In genomic region chr19:51127032-51127431, GRCh38 we compare ENCODE assay signal across 20 cellular contexts. TPM values are rescaled to one million over a fixed set of nuclear protein-coding genes. Genes with fewer than 3 reads are reported as not detected.
DNase-seq lines count a peak whose midpoint lies in the region; ATAC-seq and TF ChIP-seq lines count a peak whose summit lies in the region.
"Had no signal": no experiment of that assay in that cellular context is flagged by ENCODE, and none has a peak within 500 bp of the region (broad histone marks: within the 10 kb centered on the region; RNA-seq: fewer than 3 reads in every experiment).

No MANE protein-coding gene starts in this region.

- ATAC-seq in right lobe of liver (no peak), sciatic nerve (no peak)
- ATAC-seq: foreskin keratinocyte had no signal

- H3K4me3 ChIP-seq in DOHH2 (ENCODE audit: low read length): peak overlapping the region; percentile 29
- H3K4me3 ChIP-seq in right lobe of liver: peak overlapping the region in 2 of 3 donors; percentile 18 to 33
- H3K4me3 ChIP-seq: thyroid gland had no signal

- 42% methylated on average over 2 of the region's 6 CpGs for WGBS in right lobe of liver (ENCODE audit: insufficient coverage, low coverage, low lambda C conversion rate, missing lambda C conversion rate)

- peak overlapping the region; percentile 10 for H3K27ac Mint-ChIP-seq in activated CD4-positive, alpha-beta memory T cell treated with anti-CD3 and anti-CD28 coated beads, Interleukin-2, amount 10 ng/mL, durations not matched to agents 7 days and 5 days
- no peak overlapping the region for H3K27ac Mint-ChIP-seq in activated CD4-positive, alpha-beta memory T cell treated with anti-CD3 and anti-CD28 coated beads for 36 hours

- CTCF ChIA-PET in activated CD4-positive, alpha-beta memory T cell treated with anti-CD3 and anti-CD28 coated beads, Interleukin-2, amount 10 ng/mL, durations not matched to agents 7 days and 5 days (lab: Charles Lee): no interaction called here
- CTCF ChIA-PET in activated CD4-positive, alpha-beta memory T cell treated with anti-CD3 and anti-CD28 coated beads for 36 hours (lab: Charles Lee): interaction anchor here (0.7 to 1.1 kb wide), 3 partner anchors 8 to 30 kb away, joined by 3 to 4 read pairs (median 3); no protein-coding TSS in a partner anchor

- H3K4me1 Mint-ChIP-seq in activated CD4-positive, alpha-beta memory T cell treated with anti-CD3 and anti-CD28 coated beads, Interleukin-2, amount 10 ng/mL, durations not matched to agents 7 days and 5 days: peaks cover 82% of the 10 kb centered on the region
- peaks cover 73% of the 10 kb centered on the region for H3K4me1 Mint-ChIP-seq in activated CD4-positive, alpha-beta memory T cell treated with anti-CD3 and anti-CD28 coated beads for 36 hours (ENCODE audit: low read depth)

- peak overlapping the region; percentile 81 for H3K4me2 ChIP-seq in DOHH2 (ENCODE audit: low read length)

- H3K9me3 ChIP-seq in DOHH2 (ENCODE audit: control insufficient read depth, insufficient read depth, low read length) (no peaks in the 10 kb centered on the region), right lobe of liver (no peaks in the 10 kb centered on the region)
- H3K9me3 ChIP-seq: pancreas, thyroid gland had no signal

- H3F3A ChIP-seq in DOHH2 (ENCODE audit: control insufficient read depth, insufficient read depth): peaks cover 25% of the 10 kb centered on the region

- POLR2A ChIA-PET in activated CD4-positive, alpha-beta memory T cell treated with anti-CD3 and anti-CD28 coated beads, Interleukin-2, amount 10 ng/mL, durations not matched to agents 7 days and 5 days (lab: Charles Lee): no interaction called here
- POLR2A ChIA-PET in activated CD4-positive, alpha-beta memory T cell treated with anti-CD3 and anti-CD28 coated beads for 36 hours (lab: Charles Lee): interaction anchor here (2.0 kb wide), 1 partner anchor 13 kb away, joined by 6 read pairs; no protein-coding TSS in a partner anchor

- H3K4me1 ChIP-seq in DOHH2 (ENCODE audit: control insufficient read depth, low read length): peaks cover 82% of the 10 kb centered on the region
- no peaks in the 10 kb centered on the region for H3K4me1 ChIP-seq in right lobe of liver
- H3K4me1 ChIP-seq: foreskin keratinocyte, pancreas had no signal

- DNase-seq in activated CD4-positive, alpha-beta memory T cell treated with anti-CD3 and anti-CD28 coated beads, Interleukin-2, amount 10 ng/mL, durations not matched to agents 7 days and 5 days: no peak
- no peak for DNase-seq in activated CD4-positive, alpha-beta memory T cell treated with anti-CD3 and anti-CD28 coated beads for 36 hours
- DNase-seq in right lobe of liver: peak in 1 of 3 donors; percentile 44
- peak; percentile 48 for DNase-seq in sciatic nerve (ENCODE audit: low spot score)
- no peak for DNase-seq in NCI-H1105 (lab: John Stamatoyannopoulos, UW)
- no peak for DNase-seq in amygdala (lab: John Stamatoyannopoulos, UW)
- no peak for DNase-seq in NCI-H510A (lab: John Stamatoyannopoulos, UW)
- DNase-seq: activated naive CD4-positive, alpha-beta T cell treated with Interleukin-2 at 50 U/mL for 16 hours; dermis blood vessel endothelial cell; DND-41; foreskin keratinocyte; GOT3; NCI-H1436; NCI-H2227 treated with DMSO at 0.1 percent for 48 hours; T-helper 9 cell; thyroid gland had no signal

- H4K20me1 ChIP-seq in DOHH2 (ENCODE audit: control insufficient read depth, insufficient read depth, low read depth, low read length): no peaks in the 10 kb centered on the region

- no peaks in the 10 kb centered on the region for H3K27me3 ChIP-seq in DOHH2 (ENCODE audit: control insufficient read depth, low read length)
- H3K27me3 ChIP-seq in right lobe of liver: no peaks in the 10 kb centered on the region
- H3K27me3 ChIP-seq: pancreas, thyroid gland had no signal

- no peaks in the 10 kb centered on the region for H3K36me3 ChIP-seq in DOHH2 (ENCODE audit: control insufficient read depth, low read length)
- no peaks in the 10 kb centered on the region for H3K36me3 ChIP-seq in right lobe of liver
- H3K36me3 ChIP-seq: pancreas, thyroid gland had no signal

- H3K27ac ChIP-seq in DOHH2 (ENCODE audit: low read depth, low read length) (peak overlapping the region; percentile 88), right lobe of liver (peak overlapping the region in 2 of 3 donors; percentile 36 to 81)
- H3K27ac ChIP-seq: epithelial cell of prostate, foreskin keratinocyte, pancreas, thyroid gland had no signal

- peaks cover 13% of the 10 kb centered on the region for H3K27me3 Mint-ChIP-seq in activated CD4-positive, alpha-beta memory T cell treated with anti-CD3 and anti-CD28 coated beads, Interleukin-2, amount 10 ng/mL, durations not matched to agents 7 days and 5 days
- H3K27me3 Mint-ChIP-seq in activated CD4-positive, alpha-beta memory T cell treated with anti-CD3 and anti-CD28 coated beads for 36 hours: no peaks in the 10 kb centered on the region

- no peaks in the 10 kb centered on the region for H3K79me2 ChIP-seq in DOHH2 (ENCODE audit: control insufficient read depth, low read length)

- H3K9me3 Mint-ChIP-seq in activated CD4-positive, alpha-beta memory T cell treated with anti-CD3 and anti-CD28 coated beads, Interleukin-2, amount 10 ng/mL, durations not matched to agents 7 days and 5 days: no peaks in the 10 kb centered on the region
- H3K9me3 Mint-ChIP-seq in activated CD4-positive, alpha-beta memory T cell treated with anti-CD3 and anti-CD28 coated beads for 36 hours: no peaks in the 10 kb centered on the region

- H3K4me3 Mint-ChIP-seq in activated CD4-positive, alpha-beta memory T cell treated with anti-CD3 and anti-CD28 coated beads, Interleukin-2, amount 10 ng/mL, durations not matched to agents 7 days and 5 days: no peak overlapping the region
- H3K4me3 Mint-ChIP-seq in activated CD4-positive, alpha-beta memory T cell treated with anti-CD3 and anti-CD28 coated beads for 36 hours: no peak overlapping the region

- TF ChIP-seq CTCF in DOHH2 (IDR thresholded peaks at IDR 0.05; ENCODE audit: low read depth, low read length, poor library complexity, severe bottlenecking): no peak
- TF ChIP-seq CTCF in right lobe of liver (IDR thresholded peaks at IDR 0.05): no peak

- intact Hi-C loops in activated CD4-positive, alpha-beta memory T cell treated with anti-CD3 and anti-CD28 coated beads for 36 hours (cut with micrococcal nuclease): no loop called here
- intact Hi-C loops in right lobe of liver (cut with DNase I): no loop called here
- intact Hi-C loops in sciatic nerve (cut with DNase I): no loop called here

- no peaks in the 10 kb centered on the region for H3K9me2 ChIP-seq in DOHH2 (replicated peaks; ENCODE audit: control insufficient read depth, low read length)

- TF ChIP-seq POLR2A in right lobe of liver (IDR thresholded peaks at IDR 0.05): no peak

- peaks cover under 1% of the 10 kb centered on the region for H3K36me3 Mint-ChIP-seq in activated CD4-positive, alpha-beta memory T cell treated with anti-CD3 and anti-CD28 coated beads, Interleukin-2, amount 10 ng/mL, durations not matched to agents 7 days and 5 days (ENCODE audit: low read depth)
- no peaks in the 10 kb centered on the region for H3K36me3 Mint-ChIP-seq in activated CD4-positive, alpha-beta memory T cell treated with anti-CD3 and anti-CD28 coated beads for 36 hours

RNA-seq across cellular contexts. Expression of gene SIGLEC9, which starts 2.3 kb away (rescaled TPM):
- 1 to 10 TPM; 1.1 to 1.7 TPM for total RNA-seq in activated CD4-positive, alpha-beta memory T cell treated with anti-CD3 and anti-CD28 coated beads, Interleukin-2, amount 10 ng/mL, durations not matched to agents 7 days and 5 days
- 1 to 10 TPM; 1.3 to 1.4 TPM for total RNA-seq in activated CD4-positive, alpha-beta memory T cell treated with anti-CD3 and anti-CD28 coated beads for 36 hours
- 1 to 10 TPM; 3.8 to 7.9 (median 4.1) TPM for total RNA-seq in right lobe of liver
- 5.3 TPM for total RNA-seq in sciatic nerve
- total RNA-seq: A172, dermis blood vessel endothelial cell, foreskin keratinocyte had no signal

RNA-seq across cellular contexts. Expression of gene SIGLEC7, which starts 15.1 kb away (rescaled TPM):
- total RNA-seq in activated CD4-positive, alpha-beta memory T cell treated with anti-CD3 and anti-CD28 coated beads, Interleukin-2, amount 10 ng/mL, durations not matched to agents 7 days and 5 days: not detected
- total RNA-seq in activated CD4-positive, alpha-beta memory T cell treated with anti-CD3 and anti-CD28 coated beads for 36 hours: not detected
- 1 to 10 TPM; 2.4 to 7.3 (median 3.9) TPM for total RNA-seq in right lobe of liver
- total RNA-seq in sciatic nerve: 2.0 TPM
- total RNA-seq: A172, dermis blood vessel endothelial cell, foreskin keratinocyte had no signal

RNA-seq across cellular contexts. Expression of gene CTU1, which starts 18.8 kb away (rescaled TPM):
- 1 to 10 TPM; 9.0 to 9.4 TPM for total RNA-seq in activated CD4-positive, alpha-beta memory T cell treated with anti-CD3 and anti-CD28 coated beads, Interleukin-2, amount 10 ng/mL, durations not matched to agents 7 days and 5 days
- total RNA-seq in activated CD4-positive, alpha-beta memory T cell treated with anti-CD3 and anti-CD28 coated beads for 36 hours: 1 to 10 TPM; 8.8 to 9.8 TPM
- total RNA-seq in right lobe of liver: 1 to 10 TPM; 3.3 to 6.4 (median 3.9) TPM
- 6.1 TPM for total RNA-seq in sciatic nerve

RNA-seq across cellular contexts. Expression of gene KLK14, which starts 44.3 kb away (rescaled TPM):
- under 1 TPM in 1 of 2 experiments, not detected in 1; 0.20 TPM for total RNA-seq in activated CD4-positive, alpha-beta memory T cell treated with anti-CD3 and anti-CD28 coated beads, Interleukin-2, amount 10 ng/mL, durations not matched to agents 7 days and 5 days
- total RNA-seq in activated CD4-positive, alpha-beta memory T cell treated with anti-CD3 and anti-CD28 coated beads for 36 hours: under 1 TPM; 0.61 to 0.76 TPM
- under 1 TPM in 2 of 6 experiments, not detected in 4; 0.17 to 0.18 TPM for total RNA-seq in right lobe of liver
- total RNA-seq in sciatic nerve: 2.8 TPM
- total RNA-seq: A172, dermis blood vessel endothelial cell, foreskin keratinocyte, thyroid gland had no signal
